ENCODE assay signal across 26 cellular contexts in the genomic region with DNA sequence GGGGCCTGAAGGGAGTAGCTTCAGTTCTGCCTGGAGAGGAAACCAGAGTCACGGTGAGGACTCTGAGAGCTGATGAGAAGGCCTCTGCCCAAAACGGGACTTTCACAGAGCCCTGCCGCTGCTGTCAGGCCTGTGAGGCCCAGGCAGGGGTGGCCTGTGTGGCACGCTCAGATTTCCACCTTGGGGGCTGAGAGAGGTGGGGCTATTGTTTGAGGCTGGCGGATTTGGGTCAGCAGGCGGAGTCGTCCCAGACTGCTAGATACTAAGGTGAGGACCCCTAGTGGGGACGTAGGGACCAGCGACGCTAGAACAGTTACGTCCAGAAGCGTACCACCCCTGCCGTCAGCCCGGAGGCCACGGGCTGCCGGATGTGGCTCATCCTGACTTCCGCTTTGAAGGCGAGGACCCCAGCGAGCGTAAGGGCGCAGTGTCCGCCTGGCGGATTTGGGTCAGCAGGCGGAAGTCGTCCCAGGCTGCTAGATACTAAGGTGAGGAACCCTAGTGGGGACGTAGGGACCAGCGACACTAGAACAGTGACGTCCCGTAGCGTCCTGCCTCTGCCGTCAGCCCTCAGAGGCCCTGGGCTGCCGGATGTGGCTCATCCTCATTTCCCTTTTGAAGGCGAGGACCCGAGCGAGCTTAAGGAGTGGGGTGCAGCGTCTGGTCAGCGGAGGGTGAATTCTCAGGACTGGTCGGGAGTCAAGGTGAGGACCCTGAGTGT. TPM values are rescaled to one million over a fixed set of nuclear protein-coding genes. Genes with fewer than 3 reads are reported as not detected.
DNase-seq lines count a peak whose midpoint lies in the region; ATAC-seq, FAIRE-seq and TF ChIP-seq lines count a peak whose summit lies in the region.
"Had no signal": no experiment of that assay in that cellular context is flagged by ENCODE, and none has a peak within 500 bp of the region (broad histone marks: within the 10 kb centered on the region; RNA-seq: fewer than 3 reads in every experiment).

MAGEB1 (plus strand) TSS at position 378 of the 721 bp plus-strand sequence. CDS start 3,348 bp downstream, outside the sequence.

- H3K36me3 ChIP-seq in GM12878 (ENCODE audit: control insufficient read depth in 2 of 2, insufficient read depth in 2 of 2, low read length in 1 of 2) (no peaks in the 10 kb centered on the region), neural progenitor cell (no peaks in the 10 kb centered on the region)
- H3K36me3 ChIP-seq: ascending aorta, gastrocnemius medialis, thoracic aorta had no signal

- SMC1A ChIA-PET in GM12878 (lab: Charles Lee; ENCODE audit: uncharacterized antibody, unreplicated experiment): no interaction called here

- no peaks in the 10 kb centered on the region for H3K4me1 ChIP-seq in GM12878 (ENCODE audit: control insufficient read depth, insufficient read depth, low read length)
- H3K4me1 ChIP-seq in neural progenitor cell: no peaks in the 10 kb centered on the region
- H3K4me1 ChIP-seq: ascending aorta, gastrocnemius medialis had no signal

- H3K4me3 Mint-ChIP-seq in neural progenitor cell: no peak within 1 kb of the TSS
- H3K4me3 Mint-ChIP-seq: activated B cell treated with CpG ODN at 0.5 μM for 24 hours; activated naive CD4-positive, alpha-beta T cell treated with anti-CD3 and anti-CD28 coated beads for 36 hours; activated T-cell treated with anti-CD3 and anti-CD28 coated beads, Interleukin-2, amount 50 U/mL, for 4 hours; central memory CD8-positive, alpha-beta T cell; stimulated activated memory B cell treated with anti-CD40 and anti-IgM and Interleukin-4, amounts not matched to agents 10 μg/mL and 1 μg/mL and 100 μg/mL, for 72 hours had no signal

- no peaks in the 10 kb centered on the region for H3F3A ChIP-seq in neural progenitor cell (ENCODE audit: low read depth)

- H3K4me2 ChIP-seq in GM12878 (ENCODE audit: control insufficient read depth, insufficient read depth) (no peak within 1 kb of the TSS), neural progenitor cell (no peak within 1 kb of the TSS)

- in situ Hi-C loops in GM12878 (cut with MboI): no loop called here

- 76% methylated on average over 36 of the region's 38 CpGs for WGBS in GM12878 (ENCODE audit: insufficient coverage, insufficient replicate concordance, low lambda C conversion rate, missing lambda C conversion rate)

- CTCF ChIA-PET in GM12878 (lab: Yijun Ruan, JAX): no interaction called here

- ATAC-seq in GM12878 (peak; percentile 46), omental fat pad (ENCODE audit: low FRiP score) (no peak)
- ATAC-seq: activated T-cell treated with anti-CD3 and anti-CD28 coated beads, Interleukin-2, amount 50 U/mL, for 4 hours; gastrocnemius medialis; stimulated activated memory B cell treated with anti-CD40 and anti-IgM and Interleukin-4, amounts not matched to agents 10 μg/mL and 1 μg/mL and 100 μg/mL, for 72 hours had no signal

- H2AFZ ChIP-seq in GM12878 (ENCODE audit: control insufficient read depth, low read depth, low read length): no peak within 1 kb of the TSS
- no peak within 1 kb of the TSS for H2AFZ ChIP-seq in neural progenitor cell (replicated peaks)

- no peak for FAIRE-seq in GM12878 (lab: Jason Lieb, UNC)
- FAIRE-seq: GM12892 had no signal

- H3K9ac ChIP-seq in GM12878 (ENCODE audit: control insufficient read depth, insufficient read depth, low read length): no peak within 1 kb of the TSS
- no peak within 1 kb of the TSS for H3K9ac ChIP-seq in neural progenitor cell

- no peak for TF ChIP-seq POLR2A in GM12878 (IDR thresholded peaks at IDR 0.05; ENCODE audit: low read depth, low read length)

- POLR2A ChIA-PET in GM12878 (lab: Charles Lee): no interaction called here

- H3K36me3 Mint-ChIP-seq in neural progenitor cell: no peaks in the 10 kb centered on the region
- H3K36me3 Mint-ChIP-seq: stimulated activated memory B cell treated with anti-CD40 and anti-IgM and Interleukin-4, amounts not matched to agents 10 μg/mL and 1 μg/mL and 100 μg/mL, for 72 hours had no signal

- H3K4me3 ChIP-seq in GM12875 (ENCODE audit: low read depth, low read length) (no peak within 1 kb of the TSS), GM12878 (no peak within 1 kb of the TSS), neural progenitor cell (no peak within 1 kb of the TSS)
- H3K4me3 ChIP-seq: ascending aorta, gastrocnemius medialis, thoracic aorta had no signal

- H3K27me3 ChIP-seq in GM12878 (replicated peaks in 1 of 2; ENCODE audit: control insufficient read depth in 2 of 2, insufficient read depth in 2 of 2, low read length in 1 of 2) (no peaks in the 10 kb centered on the region), neural progenitor cell (no peaks in the 10 kb centered on the region)
- H3K27me3 ChIP-seq: ascending aorta, gastrocnemius medialis had no signal

- no peaks in the 10 kb centered on the region for H4K20me1 ChIP-seq in GM12878 (ENCODE audit: control insufficient read depth, insufficient read depth)
- no peaks in the 10 kb centered on the region for H4K20me1 ChIP-seq in neural progenitor cell (ENCODE audit: low read depth)

- DNase-seq in NCI-H146 (lab: John Stamatoyannopoulos, UW): peak; percentile 84
- DNase-seq in GM12878 (ENCODE audit: low read depth, low spot score): no peak
- DNase-seq in neural progenitor cell (ENCODE audit: low spot score): peak; percentile 4
- no peak for DNase-seq in hepatic stellate cell (ENCODE audit: low spot score)
- no peak for DNase-seq in SW 1271 (lab: John Stamatoyannopoulos, UW)
- DNase-seq in omental fat pad (ENCODE audit: low spot score): no peak
- DNase-seq: activated B cell treated with CpG ODN at 0.5 μM for 24 hours; activated naive CD4-positive, alpha-beta T cell treated with anti-CD3 and anti-CD28 coated beads for 36 hours; activated T-cell treated with anti-CD3 and anti-CD28 coated beads, Interleukin-2, amount 50 U/mL, for 4 hours; EL; gastrocnemius medialis; KG1; MV-4-11; NCI-H2081; NCI-H524; T-helper 2 cell had no signal

- no peak for TF ChIP-seq RAD21 in GM12878 (IDR thresholded peaks at IDR 0.05; ENCODE audit: insufficient read depth, low read depth, low read length)

- H3K27ac Mint-ChIP-seq in neural progenitor cell: no peak within 1 kb of the TSS
- H3K27ac Mint-ChIP-seq: activated B cell treated with CpG ODN at 0.5 μM for 24 hours; activated naive CD4-positive, alpha-beta T cell treated with anti-CD3 and anti-CD28 coated beads for 36 hours; stimulated activated memory B cell treated with anti-CD40 and anti-IgM and Interleukin-4, amounts not matched to agents 10 μg/mL and 1 μg/mL and 100 μg/mL, for 72 hours had no signal

- RAD21 ChIA-PET in GM12878 (lab: Charles Lee; ENCODE audit: unreplicated experiment): no interaction called here

- no peaks in the 10 kb centered on the region for H3K9me3 ChIP-seq in GM12878 (replicated peaks; ENCODE audit: control insufficient read depth, insufficient read depth, low read length)
- H3K9me3 ChIP-seq in neural progenitor cell (ENCODE audit: low read depth): no peaks in the 10 kb centered on the region
- H3K9me3 ChIP-seq: ascending aorta, gastrocnemius medialis, thoracic aorta had no signal

- 0 out of 2 replicates have a peak, but pooled peaks have one; percentile 12 for TF ChIP-seq CTCF in GM12875 (IDR thresholded peaks at IDR 0.05; ENCODE audit: borderline replicate concordance, insufficient read depth, low read depth, low read length)
- TF ChIP-seq CTCF in GM12878 (IDR thresholded peaks at IDR 0.05 in 2 of 3, conservative IDR thresholded peaks at IDR 0.05 in 1 of 3; ENCODE audit: control insufficient read depth in 2 of 3, extremely low read depth in 1 of 3, insufficient read depth in 1 of 3, low read depth in 3 of 3, low read length in 3 of 3): no peak
- TF ChIP-seq CTCF in neural progenitor cell (IDR thresholded peaks at IDR 0.05): no peak
- no peak for TF ChIP-seq CTCF in omental fat pad (IDR thresholded peaks at IDR 0.05)

- intact Hi-C loops in GM12878 (cut with micrococcal nuclease; ENCODE audit: unreplicated experiment): no loop called here

- H3K79me2 ChIP-seq in GM12878 (ENCODE audit: control insufficient read depth, insufficient read depth, low read length): no peaks in the 10 kb centered on the region
- H3K79me2 ChIP-seq in neural progenitor cell (ENCODE audit: low read depth): no peaks in the 10 kb centered on the region

- H3K27ac ChIP-seq in GM12878 (ENCODE audit: control insufficient read depth, insufficient read depth): no peak within 1 kb of the TSS
- no peak within 1 kb of the TSS for H3K27ac ChIP-seq in neural progenitor cell
- H3K27ac ChIP-seq: ascending aorta, gastrocnemius medialis, thoracic aorta had no signal

- BruUV-seq in GM12878 (replicated peaks; lab: Mats Ljungman, UMichigan): no TSS peak

- peaks cover 15% of the 10 kb centered on the region for H3K9me3 Mint-ChIP-seq in neural progenitor cell
- H3K9me3 Mint-ChIP-seq: activated B cell treated with CpG ODN at 0.5 μM for 24 hours; activated naive CD4-positive, alpha-beta T cell treated with anti-CD3 and anti-CD28 coated beads for 36 hours; activated T-cell treated with anti-CD3 and anti-CD28 coated beads, Interleukin-2, amount 50 U/mL, for 4 hours; stimulated activated memory B cell treated with anti-CD40 and anti-IgM and Interleukin-4, amounts not matched to agents 10 μg/mL and 1 μg/mL and 100 μg/mL, for 72 hours had no signal

- no peak for TF ChIP-seq EP300 in GM12878 (IDR thresholded peaks at IDR 0.05; ENCODE audit: borderline replicate concordance in 1 of 2, control insufficient read depth in 1 of 2, low read depth in 2 of 2, low read length in 2 of 2)

- H3K27me3 Mint-ChIP-seq in neural progenitor cell (ENCODE audit: insufficient read depth, low read depth): peaks cover 2% of the 10 kb centered on the region
- H3K27me3 Mint-ChIP-seq: activated B cell treated with CpG ODN at 0.5 μM for 24 hours; central memory CD8-positive, alpha-beta T cell; stimulated activated memory B cell treated with anti-CD40 and anti-IgM and Interleukin-4, amounts not matched to agents 10 μg/mL and 1 μg/mL and 100 μg/mL, for 72 hours had no signal

- H3K4me1 Mint-ChIP-seq in neural progenitor cell: no peaks in the 10 kb centered on the region
- H3K4me1 Mint-ChIP-seq: activated B cell treated with CpG ODN at 0.5 μM for 24 hours; central memory CD8-positive, alpha-beta T cell; stimulated activated memory B cell treated with anti-CD40 and anti-IgM and Interleukin-4, amounts not matched to agents 10 μg/mL and 1 μg/mL and 100 μg/mL, for 72 hours had no signal

RNA-seq across cellular contexts. Expression of gene MAGEB1, which starts in this region (rescaled TPM):
- not detected in 2 replicates for total RNA-seq in GM12878 (2013; cell fraction: nucleolus; rRNA removed)
- not detected in 2 replicates for total RNA-seq in GM12878 (2014; rRNA removed)
- not detected in 2 replicates for total RNA-seq in GM12878 (2014; rRNA removed; fragmentation: Illumina TruSeq; extraction: Trizol)
- total RNA-seq in GM12878 (2021): not detected in 2 replicates
- polyA plus RNA-seq in GM12878 (2011; ENCODE audit: low read depth): not detected
- polyA plus RNA-seq in GM12878 (2011; rRNA removed): 0.04 and 0.06 TPM in 2 replicates
- polyA plus RNA-seq in GM12878 (2011; cell fraction: cytosol; rRNA removed): 0.07 TPM in 1 of 2 replicates, not detected in the other
- not detected in 2 replicates for polyA plus RNA-seq in GM12878 (2011; cell fraction: nucleus; rRNA removed)
- not detected in 2 replicates for polyA plus RNA-seq in GM12878 (2012)
- not detected in 2 replicates for polyA plus RNA-seq in GM12878 (2014; fragmentation: Illumina TruSeq; extraction: Trizol)
- not detected for polyA plus RNA-seq in GM12878 (2014; fragmentation: Nextera tagmentation; extraction: Ambion mirVana)
- 0.06 TPM in 1 of 2 replicates, not detected in the other for polyA plus RNA-seq in GM12878 (2014; rRNA removed)
- not detected for polyA plus RNA-seq in GM12878 (2016; fragmentation: Nextera tagmentation; extraction: Ambion mirVana)
- polyA minus RNA-seq in GM12878 (2011; rRNA and poly(A)+ RNA removed): 0.10 TPM in 1 of 2 replicates, not detected in the other
- not detected in 2 replicates for polyA minus RNA-seq in GM12878 (2011; cell fraction: cytosol; rRNA and poly(A)+ RNA removed)
- polyA minus RNA-seq in GM12878 (2011; cell fraction: nucleus; rRNA and poly(A)+ RNA removed): not detected in 2 replicates
- total RNA-seq in neural progenitor cell (ENCODE audit: low replicate concordance): not detected in 2 replicates
- total RNA-seq in omental fat pad: not detected
- total RNA-seq: activated B cell treated with CpG ODN at 0.5 μM for 24 hours; activated naive CD4-positive, alpha-beta T cell treated with anti-CD3 and anti-CD28 coated beads for 36 hours; activated T-cell treated with anti-CD3 and anti-CD28 coated beads, Interleukin-2, amount 50 U/mL, for 4 hours; ascending aorta; gastrocnemius medialis; liver; mucosa of gallbladder; renal cortical epithelial cell; thoracic aorta had no signal
- polyA plus RNA-seq: esophagus, liver had no signal

Comparison
In these comparisons a context has a peak if more than half of its experiments do, and no peak if none do; other contexts are left out.
1. Peak in ATAC-seq in GM12878; RNA of the gene not detected or under 1 TPM.
2. Peak in DNase-seq in neural progenitor cell; RNA of the gene not detected or under 1 TPM.